In genomic region chr9:136111190-136111589, GRCh38 we compare ENCODE assay signal across 14 cellular contexts. TPM values are rescaled to one million over a fixed set of nuclear protein-coding genes. Genes with fewer than 3 reads are reported as not detected.
A peak's percentile ranks its signal among the peaks of the same experiment; 100 is the strongest.
DNase-seq lines count a peak whose midpoint lies in the region; ATAC-seq and TF ChIP-seq lines count a peak whose summit lies in the region.
"Had no signal": no experiment of that assay in that cellular context is flagged by ENCODE, and none has a peak within 500 bp of the region (broad histone marks: within the 10 kb centered on the region; RNA-seq: fewer than 3 reads in every experiment).

No MANE protein-coding gene starts in this region.

- CTCF ChIA-PET in SK-N-SH (lab: Yijun Ruan, JAX) (interaction anchor here (0.9 to 5.3 kb wide), 5 partner anchors 12 to 144 kb away, joined by 3 to 21 read pairs (median 14); partner anchors contain the start of gene NACC2), HEK293 (lab: Yijun Ruan, JAX) (interaction anchor here (0.8 kb wide), 1 partner anchor 11 kb away, joined by 3 read pairs; no protein-coding TSS in a partner anchor)

- H3K36me3 ChIP-seq in SK-N-SH (replicated peaks in 1 of 2; ENCODE audit: control insufficient read depth in 1 of 2, insufficient read depth in 2 of 2, low read length in 1 of 2) = peaks cover 0 to 18% of the 10 kb centered on the region in 2 experiments
- H3K36me3 ChIP-seq in HEK293 (ENCODE audit: control insufficient read depth in 2 of 2, insufficient read depth in 1 of 2, low read length in 2 of 2) = peaks cover 0 to 19% of the 10 kb centered on the region in 2 experiments; a peak in 1 of 3 replicates
- H3K36me3 ChIP-seq: thyroid gland had no signal

- H3K4me3 ChIP-seq in SK-N-SH (ENCODE audit: low read depth in 2 of 2, low read length in 1 of 2) (no peak overlapping the region), HEK293 (ENCODE audit: low read depth, low read length) (no peak overlapping the region)
- H3K4me3 ChIP-seq: GM23248, PC-9, thyroid gland had no signal

- H4K20me1 ChIP-seq in SK-N-SH (ENCODE audit: insufficient read depth) = no peaks in the 10 kb centered on the region

- peak overlapping the region; percentile 76; the same call in 1 of the 2 replicates for H3K4me2 ChIP-seq in SK-N-SH
- H3K4me2 ChIP-seq: PC-9 had no signal

- peaks cover 24 to 38% of the 10 kb centered on the region in 2 experiments; a peak in 3 of 4 replicates for H3K4me1 ChIP-seq in SK-N-SH (ENCODE audit: control insufficient read depth in 1 of 2, insufficient read depth in 2 of 2, low read depth in 1 of 2, low read length in 1 of 2)
- peaks cover 8% of the 10 kb centered on the region; the same call in 1 of the 2 replicates for H3K4me1 ChIP-seq in HEK293 (ENCODE audit: control insufficient read depth, insufficient read depth, low read length)

- ATAC-seq in SK-N-SH treated with all-trans-retinoic acid at 6 μM for 48 hours = no peak
- no peak for ATAC-seq in activated naive CD8-positive, alpha-beta T cell treated with anti-CD3 and anti-CD28 coated beads, Interleukin-2, amount 50 U/mL, for 24 hours
- ATAC-seq in natural killer cell treated with Interleukin-12 subunit alpha and Interleukin-12 subunit beta and Interleukin-15 and Interleukin-18, amount 100 ng/mL, for 72 hours = no peak
- no peak for ATAC-seq in HG03571 (IDR thresholded peaks at IDR 0.05; ENCODE audit: unreplicated experiment)
- ATAC-seq: left cardiac atrium had no signal

- H3K79me2 ChIP-seq in SK-N-SH (ENCODE audit: insufficient read depth) = peaks cover 12% of the 10 kb centered on the region

- no peaks in the 10 kb centered on the region for H3K9me2 ChIP-seq in SK-N-SH

- no peaks in the 10 kb centered on the region for H3K27me3 ChIP-seq in SK-N-SH (ENCODE audit: insufficient read depth)
- H3K27me3 ChIP-seq: thyroid gland had no signal

- H3K27me3 Mint-ChIP-seq in activated naive CD8-positive, alpha-beta T cell treated with anti-CD3 and anti-CD28 coated beads, Interleukin-2, amount 50 U/mL, for 24 hours = no peaks in the 10 kb centered on the region
- no peaks in the 10 kb centered on the region for H3K27me3 Mint-ChIP-seq in natural killer cell treated with Interleukin-12 subunit alpha and Interleukin-12 subunit beta and Interleukin-15 and Interleukin-18, amount 100 ng/mL, for 72 hours

- no peak overlapping the region for H3K27ac ChIP-seq in SK-N-SH (ENCODE audit: low read depth in 2 of 2, low read length in 1 of 2)
- no peak overlapping the region for H3K27ac ChIP-seq in HEK293 (ENCODE audit: extremely low read depth, low read depth, low read length)
- H3K27ac ChIP-seq: 22Rv1, GM23248, neutrophil, PC-9, thyroid gland had no signal

- peak overlapping the region; percentile 11 for H3K4me3 Mint-ChIP-seq in activated naive CD8-positive, alpha-beta T cell treated with anti-CD3 and anti-CD28 coated beads, Interleukin-2, amount 50 U/mL, for 24 hours
- peak overlapping the region; percentile 32 for H3K4me3 Mint-ChIP-seq in natural killer cell treated with Interleukin-12 subunit alpha and Interleukin-12 subunit beta and Interleukin-15 and Interleukin-18, amount 100 ng/mL, for 72 hours

- 98% methylated on average over 21 of the region's 22 CpGs for WGBS in SK-N-SH (ENCODE audit: low lambda C conversion rate)

- POLR2A ChIA-PET in SK-N-SH (lab: Yijun Ruan, JAX) (no interaction called here), HEK293 (lab: Yijun Ruan, JAX) (interaction anchor here (0.5 to 7.9 kb wide), 2 partner anchors 15 to 326 kb away, joined by 3 to 84 read pairs; partner anchors contain the start of gene NACC2)

- H3K9me3 Mint-ChIP-seq in activated naive CD8-positive, alpha-beta T cell treated with anti-CD3 and anti-CD28 coated beads, Interleukin-2, amount 50 U/mL, for 24 hours = no peaks in the 10 kb centered on the region
- H3K9me3 Mint-ChIP-seq in natural killer cell treated with Interleukin-12 subunit alpha and Interleukin-12 subunit beta and Interleukin-15 and Interleukin-18, amount 100 ng/mL, for 72 hours = no peaks in the 10 kb centered on the region

- H3K9ac ChIP-seq in SK-N-SH = no peak overlapping the region
- H3K9ac ChIP-seq: GM23248 had no signal

- peaks cover 76% of the 10 kb centered on the region for H3K4me1 Mint-ChIP-seq in activated naive CD8-positive, alpha-beta T cell treated with anti-CD3 and anti-CD28 coated beads, Interleukin-2, amount 50 U/mL, for 24 hours
- peaks cover 24 to 46% of the 10 kb centered on the region in 2 donors for H3K4me1 Mint-ChIP-seq in natural killer cell treated with Interleukin-12 subunit alpha and Interleukin-12 subunit beta and Interleukin-15 and Interleukin-18, amount 100 ng/mL, for 72 hours (ENCODE audit: low read depth in 2 of 2)

- DNase-seq in SK-N-SH (no peak), globus pallidus (ENCODE audit: low spot score) (no peak)
- DNase-seq in activated naive CD8-positive, alpha-beta T cell treated with anti-CD3 and anti-CD28 coated beads, Interleukin-2, amount 50 U/mL, for 24 hours = no peak
- no peak for DNase-seq in natural killer cell treated with Interleukin-12 subunit alpha and Interleukin-12 subunit beta and Interleukin-15 and Interleukin-18, amount 100 ng/mL, for 72 hours (ENCODE audit: low spot score)
- DNase-seq in activated CD4-positive, CD25-positive, alpha-beta regulatory T cell (lab: John Stamatoyannopoulos, UW) = no peak
- DNase-seq: GM23248, left cardiac atrium, thyroid gland had no signal

- H3F3A ChIP-seq in SK-N-SH (replicated peaks; ENCODE audit: insufficient read depth) = peaks cover 4% of the 10 kb centered on the region

- H3K36me3 Mint-ChIP-seq in activated naive CD8-positive, alpha-beta T cell treated with anti-CD3 and anti-CD28 coated beads, Interleukin-2, amount 50 U/mL, for 24 hours (ENCODE audit: low read depth) = peaks cover 7% of the 10 kb centered on the region
- no peaks in the 10 kb centered on the region for H3K36me3 Mint-ChIP-seq in natural killer cell treated with Interleukin-12 subunit alpha and Interleukin-12 subunit beta and Interleukin-15 and Interleukin-18, amount 100 ng/mL, for 72 hours

- H3K9me3 ChIP-seq in SK-N-SH (no peaks in the 10 kb centered on the region), HEK293 (ENCODE audit: control insufficient read depth, insufficient read depth, low read depth, low read length) (no peaks in the 10 kb centered on the region)
- H3K9me3 ChIP-seq: neutrophil, thyroid gland had no signal

- TF ChIP-seq RAD21 in SK-N-SH (IDR thresholded peaks at IDR 0.05; ENCODE audit: low read length) = no peak

- peak overlapping the region; percentile 49 for H3K27ac Mint-ChIP-seq in activated naive CD8-positive, alpha-beta T cell treated with anti-CD3 and anti-CD28 coated beads, Interleukin-2, amount 50 U/mL, for 24 hours
- H3K27ac Mint-ChIP-seq in natural killer cell treated with Interleukin-12 subunit alpha and Interleukin-12 subunit beta and Interleukin-15 and Interleukin-18, amount 100 ng/mL, for 72 hours = peak overlapping the region; percentile 66 to 81

- no peak overlapping the region for H2AFZ ChIP-seq in SK-N-SH (ENCODE audit: low read depth)
- H2AFZ ChIP-seq: GM23248, PC-9 had no signal

- TF ChIP-seq CTCF in SK-N-SH (IDR thresholded peaks at IDR 0.05) (no peak), HEK293 (tag by site-specific recombination; IDR thresholded peaks at IDR 0.05) (no peak)

- no peak for TF ChIP-seq EP300 in SK-N-SH (IDR thresholded peaks at IDR 0.05; ENCODE audit: borderline replicate concordance in 1 of 2, low read depth in 1 of 2, low read length in 1 of 2)

TF ChIP-seq in SK-N-SH treated with all-trans-retinoic acid at 6 μM for 48 hours, 23 proteins besides CTCF, POLR2A, EP300 and RAD21:
- no peak for TF ChIP-seq ARNTL (CRISPR knock-in tag; IDR thresholded peaks at IDR 0.05; ENCODE audit: borderline replicate concordance, low read depth)
- no peak for TF ChIP-seq RARB (CRISPR knock-in tag; IDR thresholded peaks at IDR 0.05)
- TF ChIP-seq PPARA (CRISPR knock-in tag; IDR thresholded peaks at IDR 0.05; ENCODE audit: borderline replicate concordance) = no peak
- TF ChIP-seq OSR1 (CRISPR knock-in tag; IDR thresholded peaks at IDR 0.05) = no peak
TF ChIP-seq in SK-N-SH treated with all-trans-retinoic acid at 6 μM for 48 hours: peak in this region for 0.

TF ChIP-seq in HEK293, 187 proteins besides CTCF, POLR2A, EP300 and RAD21 (continues in another document):
- no peak for TF ChIP-seq ZNF639 (tag by site-specific recombination; IDR thresholded peaks at IDR 0.05)
- no peak for TF ChIP-seq ZFP3 (tag by site-specific recombination; IDR thresholded peaks at IDR 0.05; ENCODE audit: low read depth)
- TF ChIP-seq ZNF654 (tag by site-specific recombination; IDR thresholded peaks at IDR 0.05; ENCODE audit: low read depth) = no peak
- TF ChIP-seq HOXC10 (CRISPR knock-in tag; IDR thresholded peaks at IDR 0.05) = no peak
- TF ChIP-seq ZNF624 (tag by site-specific recombination; IDR thresholded peaks at IDR 0.05) = no peak
- no peak for TF ChIP-seq ZNF610 (tag by site-specific recombination; IDR thresholded peaks at IDR 0.05; ENCODE audit: borderline replicate concordance)
- TF ChIP-seq ZNF600 (tag by site-specific recombination; IDR thresholded peaks at IDR 0.05) = peak; percentile 69; the same call in 1 of the 2 replicates
- peak; percentile 83 for TF ChIP-seq ZNF341 (tag by site-specific recombination; IDR thresholded peaks at IDR 0.05; ENCODE audit: low read depth)
- no peak for TF ChIP-seq FEZF1 (tag by site-specific recombination; IDR thresholded peaks at IDR 0.05)
- no peak for TF ChIP-seq ZSCAN23 (tag by site-specific recombination; IDR thresholded peaks at IDR 0.05)
- TF ChIP-seq ZNF239 (tag by site-specific recombination; IDR thresholded peaks at IDR 0.05) = no peak
- TF ChIP-seq ZNF174 (tag by site-specific recombination; IDR thresholded peaks at IDR 0.05) = no peak

RNA-seq across cellular contexts. Expression of gene TMEM250, which starts 7.5 kb away (rescaled TPM):
- 22.1 and 25.9 TPM in 2 replicates for polyA plus RNA-seq in SK-N-SH (2012; rRNA removed)
- 14.6 and 21.9 TPM in 2 replicates for polyA plus RNA-seq in SK-N-SH (2012; cell fraction: cytosol; rRNA removed)
- 31.1 and 36.2 TPM in 2 replicates for polyA plus RNA-seq in SK-N-SH (2012; cell fraction: nucleus; rRNA removed)
- 10 to 100 TPM; 29.1 to 42.3 TPM for total RNA-seq in natural killer cell treated with Interleukin-12 subunit alpha and Interleukin-12 subunit beta and Interleukin-15 and Interleukin-18, amount 100 ng/mL, for 72 hours

RNA-seq across cellular contexts. Expression of gene NACC2, which starts 16.1 kb away (rescaled TPM):
- polyA plus RNA-seq in SK-N-SH (2012; rRNA removed) = 18.4 and 22.1 TPM in 2 replicates
- 11.0 and 14.6 TPM in 2 replicates for polyA plus RNA-seq in SK-N-SH (2012; cell fraction: cytosol; rRNA removed)
- 32.2 and 32.4 TPM in 2 replicates for polyA plus RNA-seq in SK-N-SH (2012; cell fraction: nucleus; rRNA removed)
- 10 to 100 TPM; 19.2 to 21.1 TPM for total RNA-seq in natural killer cell treated with Interleukin-12 subunit alpha and Interleukin-12 subunit beta and Interleukin-15 and Interleukin-18, amount 100 ng/mL, for 72 hours
